15 cellular contexts compared by ENCODE assay signal in genomic region chr19:38709119-38709518, GRCh38. TPM values are rescaled to one million over a fixed set of nuclear protein-coding genes. Genes with fewer than 3 reads are reported as not detected.
A peak's percentile ranks its signal among the peaks of the same experiment; 100 is the strongest.
DNase-seq lines count a peak whose midpoint lies in the region; ATAC-seq and TF ChIP-seq lines count a peak whose summit lies in the region.
"Had no signal": no experiment of that assay in that cellular context is flagged by ENCODE, and none has a peak within 500 bp of the region (broad histone marks: within the 10 kb centered on the region; RNA-seq: fewer than 3 reads in every experiment).

No MANE protein-coding gene starts in this region.

- H3F3A ChIP-seq in GM23248 (ENCODE audit: insufficient read depth): peaks cover 26% of the 10 kb centered on the region

- H3K4me2 ChIP-seq in GM23248 (ENCODE audit: unreplicated experiment): no peak overlapping the region

- H3K36me3 ChIP-seq in GM23248 (ENCODE audit: low read depth) (peaks cover 61% of the 10 kb centered on the region), left lung (peaks cover 0 to 100% of the 10 kb centered on the region in 2 donors)

- no peak overlapping the region for H3K9ac ChIP-seq in GM23248

- no peak overlapping the region for H3K4me3 Mint-ChIP-seq in stimulated activated naive B cell treated with anti-CD40 and anti-IgM and Interleukin-4, amounts not matched to agents 10 μg/mL and 1 μg/mL and 100 μg/mL, for 72 hours
- H3K4me3 Mint-ChIP-seq: activated CD8-positive, alpha-beta T cell treated with anti-CD3 and anti-CD28 coated beads, Interleukin-2, amount 10 ng/mL, durations not matched to agents 7 days and 5 days had no signal

- H3K27me3 ChIP-seq in GM23248 (replicated peaks; ENCODE audit: insufficient read depth) (no peaks in the 10 kb centered on the region), left lung (no peaks in the 10 kb centered on the region)
- H3K27me3 ChIP-seq: SJCRH30 had no signal

- ATAC-seq in left lung: no peak
- ATAC-seq in stimulated activated naive B cell treated with anti-CD40 and anti-IgM and Interleukin-4, amounts not matched to agents 10 μg/mL and 1 μg/mL and 100 μg/mL, for 72 hours (replicated peaks): no peak
- ATAC-seq in GM18505 (IDR thresholded peaks at IDR 0.05; ENCODE audit: unreplicated experiment): no peak
- ATAC-seq in GM19328 (IDR thresholded peaks at IDR 0.05; ENCODE audit: unreplicated experiment): no peak
- no peak for ATAC-seq in GM19035 (IDR thresholded peaks at IDR 0.05; ENCODE audit: unreplicated experiment)
- ATAC-seq: activated CD8-positive, alpha-beta T cell treated with anti-CD3 and anti-CD28 coated beads, Interleukin-2, amount 10 ng/mL, durations not matched to agents 7 days and 5 days had no signal

- H3K9me2 ChIP-seq in GM23248 (ENCODE audit: insufficient read depth): no peaks in the 10 kb centered on the region

- H3K79me2 ChIP-seq in GM23248 (ENCODE audit: insufficient read depth): peaks cover 97% of the 10 kb centered on the region

- no peak for TF ChIP-seq POLR2A in GM18505 (IDR thresholded peaks at IDR 0.05; ENCODE audit: borderline replicate concordance, extremely low read depth, insufficient read depth, insufficient read length)

- H3K9me3 ChIP-seq in GM23248 (ENCODE audit: low read depth): no peaks in the 10 kb centered on the region
- no peaks in the 10 kb centered on the region for H3K9me3 ChIP-seq in left lung
- H3K9me3 ChIP-seq: SJCRH30 had no signal

- intact Hi-C loops in left lung (cut with DNase I): loop anchor here in 1 of 2 donors (10.0 kb wide), 1 partner anchor 64 kb away; the partner anchor contains the start of gene ACTN4

- 95 to 96% methylated on average over 9 to 10 of the region's 10 CpGs for WGBS in GM23248 (ENCODE audit: low coverage in 1 of 2, low lambda C conversion rate in 2 of 2, missing lambda C conversion rate in 2 of 2), 2 experiments

- H2AFZ ChIP-seq in GM23248: no peak overlapping the region

- H3K36me3 Mint-ChIP-seq in stimulated activated naive B cell treated with anti-CD40 and anti-IgM and Interleukin-4, amounts not matched to agents 10 μg/mL and 1 μg/mL and 100 μg/mL, for 72 hours: peaks cover 40 to 53% of the 10 kb centered on the region in 2 donors

- H3K27ac Mint-ChIP-seq in stimulated activated naive B cell treated with anti-CD40 and anti-IgM and Interleukin-4, amounts not matched to agents 10 μg/mL and 1 μg/mL and 100 μg/mL, for 72 hours: peak overlapping the region; percentile 49
- H3K27ac Mint-ChIP-seq: activated CD8-positive, alpha-beta T cell treated with anti-CD3 and anti-CD28 coated beads, Interleukin-2, amount 10 ng/mL, durations not matched to agents 7 days and 5 days; activated T-helper 2 cell treated with anti-CD3 and anti-CD28 coated beads, Interferon-gamma antibody, Interleukin-2, Interleukin-4, amounts not matched to agents 10 μg/mL and 5 μg/mL and 100 μg/mL, durations not matched to agents 14 hours and 24 hours and 36 hours had no signal

- no peak overlapping the region for H3K4me3 ChIP-seq in GM23248
- no peak overlapping the region for H3K4me3 ChIP-seq in left lung
- H3K4me3 ChIP-seq: SJCRH30 had no signal

- DNase-seq in GM23248 (no peak), left lung (no peak), retina (no peak)
- no peak for DNase-seq in stimulated activated naive B cell treated with anti-CD40 and anti-IgM and Interleukin-4, amounts not matched to agents 10 μg/mL and 1 μg/mL and 100 μg/mL, for 72 hours
- DNase-seq: activated CD8-positive, alpha-beta T cell treated with anti-CD3 and anti-CD28 coated beads, Interleukin-2, amount 10 ng/mL, durations not matched to agents 7 days and 5 days; NCI-H1436; NCI-H345; nucleus accumbens; SJCRH30 had no signal

- no peaks in the 10 kb centered on the region for H4K20me1 ChIP-seq in GM23248 (ENCODE audit: insufficient read depth)

- H3K27ac ChIP-seq in GM23248 (0 out of 2 replicates have a peak overlapping the region, but pooled peaks have one; percentile 4), angular gyrus (ENCODE audit: low read depth, low read length) (peak overlapping the region; percentile 86), left lung (peak overlapping the region; percentile 23 to 51)
- H3K27ac ChIP-seq: SJCRH30 had no signal

- no peaks in the 10 kb centered on the region for H3K9me3 Mint-ChIP-seq in stimulated activated naive B cell treated with anti-CD40 and anti-IgM and Interleukin-4, amounts not matched to agents 10 μg/mL and 1 μg/mL and 100 μg/mL, for 72 hours
- H3K9me3 Mint-ChIP-seq: activated T-helper 2 cell treated with anti-CD3 and anti-CD28 coated beads, Interferon-gamma antibody, Interleukin-2, Interleukin-4, amounts not matched to agents 10 μg/mL and 5 μg/mL and 100 μg/mL, durations not matched to agents 14 hours and 24 hours and 36 hours had no signal

- TF ChIP-seq CTCF in left lung (IDR thresholded peaks at IDR 0.05): no peak

- H3K4me1 ChIP-seq in GM23248 (ENCODE audit: insufficient read depth): peaks cover 7% of the 10 kb centered on the region; the same call in 1 of the 2 replicates
- H3K4me1 ChIP-seq in left lung: peaks cover 11 to 54% of the 10 kb centered on the region in 2 donors

- H3K4me1 Mint-ChIP-seq in stimulated activated naive B cell treated with anti-CD40 and anti-IgM and Interleukin-4, amounts not matched to agents 10 μg/mL and 1 μg/mL and 100 μg/mL, for 72 hours: peaks cover 0 to 3% of the 10 kb centered on the region in 2 donors

- no peaks in the 10 kb centered on the region for H3K27me3 Mint-ChIP-seq in stimulated activated naive B cell treated with anti-CD40 and anti-IgM and Interleukin-4, amounts not matched to agents 10 μg/mL and 1 μg/mL and 100 μg/mL, for 72 hours

- in situ Hi-C loops in GM23248 (cut with MboI): no loop called here

RNA-seq across cellular contexts. Expression of gene CAPN12, which starts 35.2 kb away (rescaled TPM):
- total RNA-seq in GM23248 (2014; rRNA removed; shearing (Covaris generic)): 0.11 and 0.89 TPM in 2 replicates
- polyA plus RNA-seq in GM23248 (2016; fragmentation: Nextera tagmentation; extraction: Ambion mirVana): 0.21 and 0.30 TPM in 2 replicates
- total RNA-seq in left lung: 1 to 10 TPM; 1.7 to 4.5 TPM
- total RNA-seq: LHCN-M2, SJCRH30 had no signal

Comparison
In these comparisons a context has a peak if more than half of its experiments do, and no peak if none do; other contexts are left out.
1. H3K27ac ChIP-seq: peak in every context shown above with its lines; median percentile 86 in angular gyrus; 37 in left lung; 4 in GM23248.